Comparison of ENCODE assay signal across 8 cellular contexts in genomic region chr9:130042406-130042930, GRCh38. TPM values are rescaled to one million over a fixed set of nuclear protein-coding genes. Genes with fewer than 3 reads are reported as not detected.
DNase-seq lines count a peak whose midpoint lies in the region; ATAC-seq and TF ChIP-seq lines count a peak whose summit lies in the region.

No MANE protein-coding gene starts in this region.

- H3K4me1 Mint-ChIP-seq in activated B cell treated with CpG ODN at 0.5 μM for 24 hours = peaks cover 60% of the 10 kb centered on the region

- H3K4me3 ChIP-seq in AG04450 (ENCODE audit: low read depth, low read length) = peak overlapping the region; percentile 86
- peak overlapping the region; percentile 79 to 86 for H3K4me3 ChIP-seq in HCT116 (replicated peaks in 1 of 2; ENCODE audit: low read depth in 1 of 2, low read length in 2 of 2)
- H3K4me3 ChIP-seq in aorta (ENCODE audit: low read length in 2 of 2) = peak overlapping the region; percentile 90 to 96

- H3K27me3 Mint-ChIP-seq in activated B cell treated with CpG ODN at 0.5 μM for 24 hours = no peaks in the 10 kb centered on the region

- peak overlapping the region; percentile 99 for H3K4me3 Mint-ChIP-seq in activated B cell treated with CpG ODN at 0.5 μM for 24 hours

- H3K79me2 ChIP-seq in HCT116 (ENCODE audit: insufficient read depth, low read length) = peaks cover 21% of the 10 kb centered on the region

- no peak for DNase-seq in AG04450 (ENCODE audit: low read depth, low spot score)
- DNase-seq in HCT116 (ENCODE audit: low read depth, low spot score) = no peak
- DNase-seq in activated B cell treated with CpG ODN at 0.5 μM for 24 hours = peak; percentile 50
- no peak for DNase-seq in epithelial cell of prostate (ENCODE audit: low read depth, low spot score)
- peak; percentile 39 for DNase-seq in myocyte (ENCODE audit: low read depth)
- DNase-seq in aorta = peak; percentile 59 to 83
- no peak for DNase-seq in globus pallidus (ENCODE audit: low spot score)
- DNase-seq in SIG-M5 treated with dmso at 0.1 percent for 504 hours (lab: John Stamatoyannopoulos, UW; ENCODE audit: unreplicated experiment) = no peak

- H3K27ac Mint-ChIP-seq in activated B cell treated with CpG ODN at 0.5 μM for 24 hours = peak overlapping the region; percentile 99

- peak overlapping the region; percentile 83 for H3K4me2 ChIP-seq in HCT116 (ENCODE audit: low read length)

- no peaks in the 10 kb centered on the region; the same call in 1 of the 2 replicates for H3K9me3 ChIP-seq in AG04450 (ENCODE audit: control insufficient read depth, insufficient read depth, low read length)
- no peaks in the 10 kb centered on the region for H3K9me3 ChIP-seq in HCT116 (ENCODE audit: control insufficient read depth in 1 of 2, insufficient read depth in 1 of 2, low read depth in 1 of 2, low read length in 2 of 2)
- no peaks in the 10 kb centered on the region for H3K9me3 ChIP-seq in aorta (ENCODE audit: control insufficient read depth, low read length)

- peak overlapping the region; percentile 74 for H3K9ac ChIP-seq in HCT116 (ENCODE audit: low read length)

- H3K36me3 ChIP-seq in HCT116 (ENCODE audit: control insufficient read depth in 1 of 2, insufficient read depth in 2 of 2, low read length in 2 of 2) (no peaks in the 10 kb centered on the region), aorta (ENCODE audit: control insufficient read depth in 1 of 2, insufficient read depth in 2 of 2, low read length in 1 of 2) (no peaks in the 10 kb centered on the region)

- RAD21 ChIA-PET in HCT116 (lab: Charles Lee; ENCODE audit: low non-redundant PET in 1 of 2, low total read pairs in 2 of 2, uncharacterized antibody in 2 of 2, unreplicated experiment in 2 of 2) = interaction anchor here (0.6 to 0.9 kb wide), 3 partner anchors 132 to 191 kb away, joined by 3 to 4 read pairs (median 3); no protein-coding TSS in a partner anchor

- H3K9me3 Mint-ChIP-seq in activated B cell treated with CpG ODN at 0.5 μM for 24 hours = no peaks in the 10 kb centered on the region

- TF ChIP-seq RAD21 in HCT116 (IDR thresholded peaks at IDR 0.05; ENCODE audit: low read depth) = no peak

- H3K27ac ChIP-seq in AG04450 (ENCODE audit: low read depth, low read length) (no peak overlapping the region), HCT116 (ENCODE audit: low read depth, low read length) (peak overlapping the region; percentile 64; the same call in 1 of the 2 replicates), epithelial cell of prostate (peak overlapping the region; percentile 40), aorta (ENCODE audit: low read depth in 1 of 2, low read length in 2 of 2) (peak overlapping the region; percentile 46 to 79)

- H3K4me1 ChIP-seq in HCT116 (ENCODE audit: control insufficient read depth in 1 of 2, insufficient read depth in 2 of 2, low read length in 2 of 2) (peaks cover 0 to 16% of the 10 kb centered on the region in 2 experiments; a peak in 3 of 4 replicates), aorta (ENCODE audit: control insufficient read depth in 1 of 2, insufficient read depth in 2 of 2, low read length in 2 of 2) (no peaks in the 10 kb centered on the region)

- H4K20me1 ChIP-seq in HCT116 (ENCODE audit: insufficient read depth) = no peaks in the 10 kb centered on the region

- POLR2A ChIA-PET in AG04450 (lab: Yijun Ruan, JAX) (interaction anchor here (0.5 to 1.5 kb wide), 9 partner anchors 8 to 157 kb away, joined by 3 to 11 read pairs (median 4); partner anchors contain the start of gene GPR107), HCT116 (lab: Charles Lee) (interaction anchor here (2.7 kb wide), 1 partner anchor 11 kb away, joined by 7 read pairs; the partner anchor contains the start of gene GPR107), activated B cell treated with CpG ODN at 0.5 μM for 24 hours (lab: Charles Lee) (interaction anchor here (0.5 to 26.4 kb wide), 19 partner anchors 8 to 218 kb away, joined by 3 to 1209 read pairs (median 4); partner anchors contain the start of genes GPR107 and TOR1A)

- WGBS in aorta, 2 donors = 1% methylated on average over 39 to 76 of the region's 76 CpGs

- H3K36me3 Mint-ChIP-seq in activated B cell treated with CpG ODN at 0.5 μM for 24 hours (ENCODE audit: low read depth) = peaks cover 31% of the 10 kb centered on the region

- TF ChIP-seq CTCF in AG04450 (IDR thresholded peaks at IDR 0.05; ENCODE audit: low read depth, low read length) (no peak), HCT116 (IDR thresholded peaks at IDR 0.05 in 2 of 3, conservative IDR thresholded peaks at IDR 0.05 in 1 of 3; ENCODE audit: borderline replicate concordance in 1 of 3, insufficient read depth in 1 of 3, low read depth in 2 of 3, low read length in 2 of 3) (no peak), activated B cell treated with CpG ODN at 0.5 μM for 24 hours (IDR thresholded peaks at IDR 0.05) (no peak)

- no peaks in the 10 kb centered on the region for H3K9me2 ChIP-seq in HCT116 (ENCODE audit: insufficient read depth)

- CTCF ChIA-PET in AG04450 (lab: Charles Lee) (interaction anchor here (0.6 to 1.0 kb wide), 3 partner anchors 50 to 105 kb away, joined by 3 to 4 read pairs (median 3); no protein-coding TSS in a partner anchor), HCT116 (lab: Charles Lee) (interaction anchor here (0.7 kb wide), 1 partner anchor 11 kb away, joined by 3 read pairs; the partner anchor contains the start of gene GPR107), activated B cell treated with CpG ODN at 0.5 μM for 24 hours (lab: Charles Lee) (no interaction called here)

- TF ChIP-seq POLR2A in HCT116 (IDR thresholded peaks at IDR 0.05; ENCODE audit: borderline replicate concordance, extremely low read depth, insufficient read depth, insufficient read length) = no peak

- ATAC-seq in HCT116 (peak; percentile 46), activated B cell treated with CpG ODN at 0.5 μM for 24 hours (ENCODE audit: low read depth) (peak; percentile 3), aorta (ENCODE audit: low FRiP score) (peak; percentile 55)

- no TSS peak for BruUV-seq in HCT116 (replicated peaks; lab: Mats Ljungman, UMichigan)

- H3K27me3 ChIP-seq in AG04450 (ENCODE audit: control insufficient read depth, insufficient read depth, low read length) = no peaks in the 10 kb centered on the region
- H3K27me3 ChIP-seq in HCT116 (ENCODE audit: insufficient read depth, low read length) = no peaks in the 10 kb centered on the region
- no peaks in the 10 kb centered on the region for H3K27me3 ChIP-seq in aorta (ENCODE audit: control insufficient read depth in 1 of 2, insufficient read depth in 2 of 2, low read length in 1 of 2)

- intact Hi-C loops in HCT116 (cut with micrococcal nuclease) (no loop called here), activated B cell treated with CpG ODN at 0.5 μM for 24 hours (cut with micrococcal nuclease) (loop anchor here (5.0 kb wide), 1 partner anchor 205 kb away; the partner anchor contains the start of genes C9orf78 and USP20), aorta (cut with DNase I) (loop anchor here (5.0 kb wide), 2 partner anchors 75 to 155 kb away; no protein-coding TSS in a partner anchor)

- no peak overlapping the region for H2AFZ ChIP-seq in HCT116 (ENCODE audit: low read depth, low read length, poor library complexity, severe bottlenecking)

TF ChIP-seq in HCT116, 20 proteins besides CTCF, POLR2A, EP300 and RAD21:
- TF ChIP-seq SRF (IDR thresholded peaks at IDR 0.05; ENCODE audit: low read depth) (no peak), ZFX (IDR thresholded peaks at IDR 0.05) (peak; percentile 87), TCF7L2 (IDR thresholded peaks at IDR 0.05; ENCODE audit: borderline replicate concordance, extremely low read depth, insufficient read depth, insufficient read length) (no peak), ATF3 (IDR thresholded peaks at IDR 0.05) (no peak)

RNA-seq across cellular contexts. Expression of gene FNBP1, which starts 0.5 kb away (rescaled TPM):
- polyA plus RNA-seq in AG04450 (2011; rRNA removed) (19.1 and 22.3 TPM in 2 replicates), aorta (10 to 100 TPM; 21.9 to 35.4 TPM)
- 17.4 and 28.4 TPM in 2 replicates for polyA minus RNA-seq in AG04450 (2011; rRNA and poly(A)+ RNA removed)
- total RNA-seq in HCT116 (2021; ENCODE audit: unreplicated experiment) (25.0 TPM), activated B cell treated with CpG ODN at 0.5 μM for 24 hours (454 and 501 TPM in 2 replicates), myocyte (18.2 and 25.3 TPM in 2 replicates), aorta (10 to 100 TPM; 92.2 to 92.9 TPM)
- 14.6 and 15.6 TPM in 2 replicates for polyA plus RNA-seq in HCT116 (2012)
- polyA plus RNA-seq in myocyte (2012) = 19.2 TPM

RNA-seq across cellular contexts. Expression of gene GPR107, which starts 11.2 kb away (rescaled TPM):
- polyA plus RNA-seq in AG04450 (2011; rRNA removed) = 39.3 and 45.1 TPM in 2 replicates
- polyA minus RNA-seq in AG04450 (2011; rRNA and poly(A)+ RNA removed) = 32.8 and 40.5 TPM in 2 replicates
- 32.5 TPM for total RNA-seq in HCT116 (2021; ENCODE audit: unreplicated experiment)
- 20.8 and 21.4 TPM in 2 replicates for polyA plus RNA-seq in HCT116 (2012)
- total RNA-seq in activated B cell treated with CpG ODN at 0.5 μM for 24 hours = 17.7 and 19.6 TPM in 2 replicates
- total RNA-seq in myocyte = 23.4 and 27.2 TPM in 2 replicates
- polyA plus RNA-seq in myocyte (2012) = 37.8 TPM
- total RNA-seq in aorta = 10 to 100 TPM; 43.3 to 48.2 TPM
- 10 to 100 TPM in 1 of 2 donors, 1 to 10 TPM in 1; 7.4 to 26.9 TPM for polyA plus RNA-seq in aorta

Comparison
In these comparisons a context has a peak if more than half of its experiments do, and no peak if none do; other contexts are left out.
1. DNase-seq: peak in activated B cell treated with CpG ODN at 0.5 μM for 24 hours (single experiment), myocyte (single experiment) and aorta (2 of 2); none in AG04450 (single experiment), HCT116 (single experiment), epithelial cell of prostate (single experiment), globus pallidus (single experiment) and SIG-M5 treated with dmso at 0.1 percent for 504 hours (single experiment).
2. ATAC-seq: peak in every context shown above with its lines; median percentile 55 in aorta; 46 in HCT116; 3 in activated B cell treated with CpG ODN at 0.5 μM for 24 hours.
3. Peak in every context shown above with its lines, with median percentiles within 50 percentile points of each other: H3K4me3 ChIP-seq.